ENCODE assay signal across 8 cellular contexts in genomic region chr21:45643021-45643980, GRCh38.
DNase-seq lines count a peak whose midpoint lies in the region; ATAC-seq and FAIRE-seq lines count a peak whose summit lies in the region.

TSS of gene PCBP3 (plus strand) at chr21:45643725. CDS start at chr21:45850086, 206,361 bp downstream.

- DNase-seq in GM18507 (ENCODE audit: extremely low spot score, insufficient read length, low read depth) (peak; percentile 81), NCI-H2196 treated with DMSO at 0.1 percent for 48 hours (lab: John Stamatoyannopoulos, UW; ENCODE audit: unreplicated experiment) (peak; percentile 99), cerebellar nuclear complex (lab: John Stamatoyannopoulos, UW) (peak; percentile 84 to 94), kidney glomerular epithelial cell (lab: John Stamatoyannopoulos, UW) (peak; percentile 80)
- DNase-seq in activated CD4-positive, alpha-beta T cell treated with anti-CD3 and anti-CD28 coated beads for 24 hours (ENCODE audit: low read depth in 2 of 2), result peak; percentile 95 to 97
- peak; percentile 95 to 98 for DNase-seq in stimulated activated CD4-positive, alpha-beta T cell treated with anti-CD3 and anti-CD28 coated beads, Interleukin-1b, Interleukin-23, amount 100 ng/mL, for 1 hour (ENCODE audit: low read depth in 2 of 2)

- peak; percentile 79 for FAIRE-seq in GM18507 (lab: Jason Lieb, UNC)

- ATAC-seq in HG03039 (IDR thresholded peaks at IDR 0.05; ENCODE audit: unreplicated experiment) (peak; percentile 64), HG03025 (IDR thresholded peaks at IDR 0.05; ENCODE audit: low FRiP score, unreplicated experiment) (no peak)
